12 cellular contexts compared by ENCODE assay signal in genomic region chr2:121635371-121635770, GRCh38. TPM values are rescaled to one million over a fixed set of nuclear protein-coding genes. Genes with fewer than 3 reads are reported as not detected.
DNase-seq lines count a peak whose midpoint lies in the region; ATAC-seq and TF ChIP-seq lines count a peak whose summit lies in the region.
"Had no signal": no experiment of that assay in that cellular context is flagged by ENCODE, and none has a peak within 500 bp of the region (broad histone marks: within the 10 kb centered on the region; RNA-seq: fewer than 3 reads in every experiment).

No MANE protein-coding gene starts in this region.

- in situ Hi-C loops in Panc1 (cut with HindIII; ENCODE audit: low pct_unique_long_range_greater_than_20kb, low sequenced_read_pairs), result no loop called here

- peaks cover 9% of the 10 kb centered on the region; the same call in 1 of the 2 replicates for H3K9me3 ChIP-seq in Panc1 (ENCODE audit: control insufficient read depth, insufficient read depth, low read depth, low read length)
- H3K9me3 ChIP-seq: upper lobe of left lung had no signal

- no peak overlapping the region for H3K4me3 ChIP-seq in Panc1 (ENCODE audit: low read depth in 2 of 2, low read length in 2 of 2)
- H3K4me3 ChIP-seq: GM23338, upper lobe of left lung had no signal

- BruUV-seq in Panc1 (replicated peaks; lab: Mats Ljungman, UMichigan), result no TSS peak

- DNase-seq in left ventricle myocardium superior, result no peak
- no peak for DNase-seq in Right ventricle myocardium inferior (ENCODE audit: missing footprints)
- no peak for DNase-seq in Panc1 (ENCODE audit: low read depth, low spot score)
- DNase-seq in fibroblast of peridontal ligament (ENCODE audit: extremely low read depth), result peak; percentile 55
- DNase-seq in NCI-H187 treated with DMSO at 0.1 percent for 48 hours (lab: John Stamatoyannopoulos, UW), result no peak
- DNase-seq in NCI-H128 (lab: John Stamatoyannopoulos, UW; ENCODE audit: unreplicated experiment), result no peak
- no peak for DNase-seq in T-helper 9 cell
- DNase-seq in middle frontal gyrus (ENCODE audit: extremely low spot score, low spot score), result no peak
- DNase-seq: activated CD8-positive, alpha-beta memory T cell treated with anti-CD3 and anti-CD28 coated beads, Interleukin-2, amount 50 U/mL, for 4 hours; islet precursor cell; upper lobe of left lung had no signal

- POLR2A ChIA-PET in Panc1 (lab: Charles Lee), result interaction anchor here (0.6 kb wide), 1 partner anchor 321 kb away, joined by 4 read pairs; no protein-coding TSS in a partner anchor

- CTCF ChIA-PET in Panc1 (lab: Charles Lee), result no interaction called here

- peaks cover 20% of the 10 kb centered on the region for H3K4me1 ChIP-seq in Panc1 (ENCODE audit: control insufficient read depth, insufficient read depth, low read length)

- peak overlapping the region; percentile 62 for H3K27ac ChIP-seq in Panc1 (ENCODE audit: low read length)

- ATAC-seq in left ventricle myocardium superior (peak; percentile 33), Right ventricle myocardium inferior (no peak), Panc1 (no peak)
- ATAC-seq: GM23338 had no signal

- no peaks in the 10 kb centered on the region for H3K36me3 ChIP-seq in Panc1 (ENCODE audit: control insufficient read depth, insufficient read depth, low read length)
- H3K36me3 ChIP-seq: upper lobe of left lung had no signal

- TF ChIP-seq CTCF in Panc1 (IDR thresholded peaks at IDR 0.05), result no peak

- no peaks in the 10 kb centered on the region for H3K27me3 ChIP-seq in Panc1 (ENCODE audit: control insufficient read depth, insufficient read depth, low read length)
- H3K27me3 ChIP-seq: upper lobe of left lung had no signal

- intact Hi-C loops in left ventricle myocardium superior (cut with micrococcal nuclease) (no loop called here), Right ventricle myocardium inferior (cut with DNase I) (no loop called here), Panc1 (cut with micrococcal nuclease; ENCODE audit: unreplicated experiment) (no loop called here)

RNA-seq across cellular contexts. Expression of gene CLASP1, which starts 13.9 kb away (rescaled TPM):
- total RNA-seq in left ventricle myocardium superior, result 66.5 TPM
- 66.3 TPM for total RNA-seq in Right ventricle myocardium inferior
- 49.2 TPM for total RNA-seq in Panc1 (2021; ENCODE audit: unreplicated experiment)
- polyA plus RNA-seq in Panc1 (2012; ENCODE audit: insufficient read length), result 22.2 TPM
